ENCODE assay signal across 14 cellular contexts in the genomic region with DNA sequence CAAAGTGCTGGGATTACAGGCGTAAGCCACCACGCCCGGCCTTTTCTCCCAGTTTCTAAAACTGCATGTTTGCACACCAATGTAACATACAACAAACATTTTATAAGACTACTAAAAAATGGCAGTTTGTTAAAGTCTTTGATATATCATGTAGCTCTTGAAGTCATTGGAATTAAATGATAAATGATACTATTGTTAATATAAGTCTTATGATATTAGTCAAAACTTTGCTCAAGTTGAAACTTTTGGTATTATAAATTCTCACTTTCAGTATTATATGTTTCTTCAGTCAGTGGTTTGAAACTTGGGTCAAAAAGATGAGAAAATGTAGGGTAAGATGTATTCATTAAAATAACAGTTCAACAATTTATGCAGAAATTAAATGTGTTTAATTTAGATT.
DNase-seq lines count a peak whose midpoint lies in the region; ATAC-seq lines count a peak whose summit lies in the region.
"Had no signal": no experiment of that assay in that cellular context is flagged by ENCODE, and none has a peak within 500 bp of the region (broad histone marks: within the 10 kb centered on the region; RNA-seq: fewer than 3 reads in every experiment).

No MANE protein-coding gene starts in this region.

- no peak overlapping the region for H3K4me3 Mint-ChIP-seq in activated naive CD8-positive, alpha-beta T cell
- H3K4me3 Mint-ChIP-seq: activated naive CD4-positive, alpha-beta T cell treated with anti-CD3 and anti-CD28 coated beads, Interleukin-2, amount 50 U/mL, for 24 hours; CD14-positive monocyte had no signal

- peaks cover 7% of the 10 kb centered on the region for H3K9me3 Mint-ChIP-seq in activated naive CD8-positive, alpha-beta T cell (ENCODE audit: low read depth)

- peak overlapping the region; percentile 80 for H3K27ac Mint-ChIP-seq in activated naive CD8-positive, alpha-beta T cell
- H3K27ac Mint-ChIP-seq: activated naive CD4-positive, alpha-beta T cell treated with anti-CD3 and anti-CD28 coated beads, Interleukin-2, amount 50 U/mL, for 24 hours; CD14-positive monocyte had no signal

- H3K4me1 Mint-ChIP-seq in activated naive CD8-positive, alpha-beta T cell (ENCODE audit: low read depth), result peaks cover 25% of the 10 kb centered on the region

- no peaks in the 10 kb centered on the region for H3K27me3 Mint-ChIP-seq in activated naive CD8-positive, alpha-beta T cell
- H3K27me3 Mint-ChIP-seq: activated naive CD4-positive, alpha-beta T cell treated with anti-CD3 and anti-CD28 coated beads, Interleukin-2, amount 50 U/mL, for 24 hours had no signal

- H3K36me3 Mint-ChIP-seq in activated naive CD8-positive, alpha-beta T cell, result peaks cover 6% of the 10 kb centered on the region
- H3K36me3 Mint-ChIP-seq: CD14-positive monocyte had no signal

- ATAC-seq in GM18867 (IDR thresholded peaks at IDR 0.05; ENCODE audit: unreplicated experiment), result peak; percentile 69
- ATAC-seq in GM21390 (IDR thresholded peaks at IDR 0.05; ENCODE audit: unreplicated experiment), result peak; percentile 47
- peak; percentile 46 for ATAC-seq in HG03103 (IDR thresholded peaks at IDR 0.05; ENCODE audit: low read depth, unreplicated experiment)

- DNase-seq in NCI-H1417 (lab: John Stamatoyannopoulos, UW) (no peak), NCI-H2029 treated with DMSO at 0.1 percent for 48 hours (lab: John Stamatoyannopoulos, UW) (no peak)
- DNase-seq in stimulated activated CD4-positive, alpha-beta T cell treated with anti-CD3 and anti-CD28 coated beads, Interleukin-4, amount 100 ng/mL, for 24 hours, result no peak
- DNase-seq: activated CD4-positive, alpha-beta T cell treated with anti-CD3 and anti-CD28 coated beads for 48 hours; Karpas-422; NCI-H2107; small intestine; SW 1271 had no signal
